In genomic region chr12:49223122-49223521, GRCh38 we compare ENCODE assay signal across 15 cellular contexts. TPM values are rescaled to one million over a fixed set of nuclear protein-coding genes. Genes with fewer than 3 reads are reported as not detected.
DNase-seq lines count a peak whose midpoint lies in the region; ATAC-seq and TF ChIP-seq lines count a peak whose summit lies in the region.
"Had no signal": no experiment of that assay in that cellular context is flagged by ENCODE, and none has a peak within 500 bp of the region (broad histone marks: within the 10 kb centered on the region; RNA-seq: fewer than 3 reads in every experiment).

No MANE protein-coding gene starts in this region.

- intact Hi-C loops in CD14-positive monocyte (cut with micrococcal nuclease), result no loop called here

- H3K18ac ChIP-seq in trophoblast cell (ENCODE audit: low read length), result no peak overlapping the region

- no peaks in the 10 kb centered on the region for H3K79me1 ChIP-seq in trophoblast cell (ENCODE audit: low read length)

- no peaks in the 10 kb centered on the region for H3K36me3 ChIP-seq in hepatocyte (replicated peaks; ENCODE audit: insufficient read depth, low read depth)
- H3K36me3 ChIP-seq in skeletal muscle satellite cell (ENCODE audit: insufficient read depth, low read length), result no peaks in the 10 kb centered on the region
- no peaks in the 10 kb centered on the region for H3K36me3 ChIP-seq in trophoblast cell (ENCODE audit: control insufficient read depth in 1 of 2, insufficient read depth in 2 of 2, low read length in 2 of 2)
- H3K36me3 ChIP-seq: WERI-Rb-1 had no signal

- H3K9me3 Mint-ChIP-seq in CD14-positive monocyte, result no peaks in the 10 kb centered on the region
- H3K9me3 Mint-ChIP-seq: natural killer cell treated with Interleukin-12 subunit alpha and Interleukin-12 subunit beta and Interleukin-15 and Interleukin-18, amount 100 ng/mL, for 72 hours had no signal

- peaks cover 0 to 8% (median 2%) of the 10 kb centered on the region in 3 donors for H3K27me3 Mint-ChIP-seq in CD14-positive monocyte (ENCODE audit: low read depth in 3 of 3)
- H3K27me3 Mint-ChIP-seq: natural killer cell treated with Interleukin-12 subunit alpha and Interleukin-12 subunit beta and Interleukin-15 and Interleukin-18, amount 100 ng/mL, for 72 hours had no signal

- ATAC-seq in GM19467 (IDR thresholded peaks at IDR 0.05; ENCODE audit: unreplicated experiment), result no peak
- ATAC-seq: natural killer cell treated with Interleukin-12 subunit alpha and Interleukin-12 subunit beta and Interleukin-15 and Interleukin-18, amount 100 ng/mL, for 72 hours had no signal

- H3K27me3 ChIP-seq in hepatocyte, result no peaks in the 10 kb centered on the region
- no peaks in the 10 kb centered on the region for H3K27me3 ChIP-seq in skeletal muscle satellite cell (ENCODE audit: control insufficient read depth, insufficient read depth, low read length)
- no peaks in the 10 kb centered on the region for H3K27me3 ChIP-seq in trophoblast cell (ENCODE audit: insufficient read depth, low read length)

- H3K4me3 Mint-ChIP-seq in CD14-positive monocyte, result no peak overlapping the region
- H3K4me3 Mint-ChIP-seq: natural killer cell treated with Interleukin-12 subunit alpha and Interleukin-12 subunit beta and Interleukin-15 and Interleukin-18, amount 100 ng/mL, for 72 hours had no signal

- no peak overlapping the region for H4K8ac ChIP-seq in trophoblast cell (ENCODE audit: low read depth, low read length)

- no peak for DNase-seq in CD14-positive monocyte (ENCODE audit: low spot score)
- DNase-seq in hepatocyte (ENCODE audit: low spot score), result no peak
- no peak for DNase-seq in KBM-7
- DNase-seq in trophoblast cell, result no peak
- no peak for DNase-seq in NCI-H226
- DNase-seq: activated naive CD4-positive, alpha-beta T cell treated with anti-CD3 and anti-CD28 coated beads, Interleukin-2, amount 50 U/mL, for 16 hours; DMS153; islet precursor cell; NCI-H1436 treated with DMSO at 0.1 percent for 48 hours had no signal

- H3K9me2 ChIP-seq in hepatocyte (replicated peaks; ENCODE audit: insufficient read depth), result no peaks in the 10 kb centered on the region

- H3K23ac ChIP-seq in trophoblast cell (ENCODE audit: low read length), result no peak overlapping the region

- TF ChIP-seq CTCF in CD14-positive monocyte (IDR thresholded peaks at IDR 0.05) (no peak), hepatocyte (IDR thresholded peaks at IDR 0.05; ENCODE audit: poor library complexity) (no peak)

- no peak overlapping the region for H2AFZ ChIP-seq in hepatocyte
- no peak overlapping the region for H2AFZ ChIP-seq in trophoblast cell (ENCODE audit: insufficient read depth, low read length, poor library complexity)

- 92% methylated on average over 1 of the region's 1 CpG for WGBS in hepatocyte (ENCODE audit: low lambda C conversion rate, missing lambda C conversion rate)
- no CpG with 5 or more reads among the region's 1 CpG for WGBS in trophoblast cell (ENCODE audit: extremely low coverage, insufficient coverage, insufficient read length)

- H3K4me2 ChIP-seq in hepatocyte (no peak overlapping the region), skeletal muscle satellite cell (ENCODE audit: low read length) (peak overlapping the region; percentile 72), trophoblast cell (ENCODE audit: low read length) (no peak overlapping the region)

- H3K4me3 ChIP-seq in hepatocyte, result no peak overlapping the region
- H3K4me3 ChIP-seq in skeletal muscle satellite cell (ENCODE audit: low read length), result peak overlapping the region; percentile 48
- H3K4me3 ChIP-seq in trophoblast cell (ENCODE audit: low read depth, low read length), result no peak overlapping the region
- H3K4me3 ChIP-seq: SK-N-MC had no signal

- H3K9ac ChIP-seq in skeletal muscle satellite cell (ENCODE audit: low read depth, low read length), result peak overlapping the region; percentile 66
- H3K9ac ChIP-seq in trophoblast cell (ENCODE audit: low read length), result no peak overlapping the region

- no peak overlapping the region for H3K4ac ChIP-seq in trophoblast cell (ENCODE audit: low read depth, low read length)

- H2BK120ac ChIP-seq in trophoblast cell (ENCODE audit: insufficient read depth, low read length, poor library complexity), result no peak overlapping the region

- no peak overlapping the region for H2AK5ac ChIP-seq in trophoblast cell (ENCODE audit: low read length)

- peaks cover 72% of the 10 kb centered on the region for H3K4me1 Mint-ChIP-seq in CD14-positive monocyte

- no peak overlapping the region for H4K91ac ChIP-seq in trophoblast cell (ENCODE audit: low read depth, low read length)

- H3K27ac ChIP-seq in angular gyrus (ENCODE audit: low read depth, low read length) (peak overlapping the region; percentile 20), hepatocyte (peak overlapping the region; percentile 65), trophoblast cell (ENCODE audit: low read depth, low read length) (no peak overlapping the region)
- H3K27ac ChIP-seq: SK-N-MC, WERI-Rb-1 had no signal

- no peak overlapping the region for H2BK12ac ChIP-seq in trophoblast cell (ENCODE audit: low read length)

- no peak overlapping the region for H2BK5ac ChIP-seq in trophoblast cell (ENCODE audit: low read depth, low read length, poor library complexity)

- H3K9me3 ChIP-seq in hepatocyte (ENCODE audit: low read depth), result no peaks in the 10 kb centered on the region
- no peaks in the 10 kb centered on the region for H3K9me3 ChIP-seq in skeletal muscle satellite cell (replicated peaks; ENCODE audit: low read length)
- no peaks in the 10 kb centered on the region for H3K9me3 ChIP-seq in trophoblast cell (ENCODE audit: insufficient read depth, low read depth, low read length)

- in situ Hi-C loops in KBM-7 (cut with MboI; ENCODE audit: low pct_unique_long_range_greater_than_20kb, low sequenced_read_pairs), result no loop called here

- peaks cover 0 to 4% of the 10 kb centered on the region in 2 donors for H3K36me3 Mint-ChIP-seq in CD14-positive monocyte
- H3K36me3 Mint-ChIP-seq: natural killer cell treated with Interleukin-12 subunit alpha and Interleukin-12 subunit beta and Interleukin-15 and Interleukin-18, amount 100 ng/mL, for 72 hours had no signal

- H3K79me2 ChIP-seq in hepatocyte, result no peaks in the 10 kb centered on the region
- no peaks in the 10 kb centered on the region for H3K79me2 ChIP-seq in trophoblast cell (ENCODE audit: control insufficient read depth, insufficient read depth, low read length, poor library complexity)

- H3K4me1 ChIP-seq in hepatocyte (ENCODE audit: insufficient read depth), result no peaks in the 10 kb centered on the region
- H3K4me1 ChIP-seq in skeletal muscle satellite cell (ENCODE audit: control insufficient read depth, insufficient read depth, low read length), result peaks cover 13% of the 10 kb centered on the region
- no peaks in the 10 kb centered on the region for H3K4me1 ChIP-seq in trophoblast cell (ENCODE audit: control insufficient read depth in 1 of 2, insufficient read depth in 2 of 2, low read length in 2 of 2)

- H3K27ac Mint-ChIP-seq in CD14-positive monocyte, result peak overlapping the region; percentile 87 to 96 (median 93)
- H3K27ac Mint-ChIP-seq: natural killer cell treated with Interleukin-12 subunit alpha and Interleukin-12 subunit beta and Interleukin-15 and Interleukin-18, amount 100 ng/mL, for 72 hours had no signal

- H4K20me1 ChIP-seq in hepatocyte (ENCODE audit: insufficient read depth, poor library complexity, severe bottlenecking), result no peaks in the 10 kb centered on the region

- H4K12ac ChIP-seq in trophoblast cell (ENCODE audit: low read depth, low read length), result no peak overlapping the region

- no peak overlapping the region for H3K14ac ChIP-seq in trophoblast cell (ENCODE audit: low read length)

RNA-seq across cellular contexts. Expression of gene TUBA1A, which starts 34.2 kb away (rescaled TPM):
- polyA plus RNA-seq in CD14-positive monocyte, result 100 to 1,000 TPM; 859 to 946 TPM
- 358 and 379 TPM in 2 replicates for total RNA-seq in hepatocyte
- polyA plus RNA-seq in hepatocyte, result 333 and 338 TPM in 2 replicates
- 480 and 921 TPM in 2 replicates for total RNA-seq in skeletal muscle satellite cell (2012; rRNA removed)
- polyA plus RNA-seq in trophoblast cell (2013), result 395 and 404 TPM in 2 replicates

RNA-seq across cellular contexts. Expression of gene TUBA1C, which starts 41.8 kb away (rescaled TPM):
- polyA plus RNA-seq in CD14-positive monocyte (10 to 100 TPM; 53.7 to 61.0 TPM), hepatocyte (198 and 252 TPM in 2 replicates)
- total RNA-seq in hepatocyte, result 422 and 528 TPM in 2 replicates
- total RNA-seq in skeletal muscle satellite cell (2012; rRNA removed), result 891 and 1,798 TPM in 2 replicates
- 999 and 1,017 TPM in 2 replicates for polyA plus RNA-seq in trophoblast cell (2013)
